In genomic region chr13:113327766-113328391, GRCh38 we compare ENCODE assay signal across 1 cellular context.
TF ChIP-seq lines count a peak whose summit lies in the region.

No MANE protein-coding gene starts in this region.

TF ChIP-seq in IMR-90, 13 proteins besides CTCF, POLR2A, EP300 and RAD21:
- no peak for TF ChIP-seq CEBPB (IDR thresholded peaks at IDR 0.05; ENCODE audit: low read depth, low read length)
- no peak for TF ChIP-seq BHLHE40 (IDR thresholded peaks at IDR 0.05; ENCODE audit: low read depth, low read length)
- no peak for TF ChIP-seq NFE2L2 (IDR thresholded peaks at IDR 0.05; ENCODE audit: low read depth, low read length)
- no peak for TF ChIP-seq FOS (IDR thresholded peaks at IDR 0.05; ENCODE audit: low read depth, low read length)
- TF ChIP-seq MXI1 (IDR thresholded peaks at IDR 0.05; ENCODE audit: borderline replicate concordance, low read depth, low read length): no peak
- TF ChIP-seq MAFK (IDR thresholded peaks at IDR 0.05; ENCODE audit: low read depth, low read length): no peak
- TF ChIP-seq USF2 (IDR thresholded peaks at IDR 0.05; ENCODE audit: low read depth, low read length): no peak
- TF ChIP-seq SMC3 (IDR thresholded peaks at IDR 0.05; ENCODE audit: low read depth, low read length): no peak
- TF ChIP-seq, protein P1, sequence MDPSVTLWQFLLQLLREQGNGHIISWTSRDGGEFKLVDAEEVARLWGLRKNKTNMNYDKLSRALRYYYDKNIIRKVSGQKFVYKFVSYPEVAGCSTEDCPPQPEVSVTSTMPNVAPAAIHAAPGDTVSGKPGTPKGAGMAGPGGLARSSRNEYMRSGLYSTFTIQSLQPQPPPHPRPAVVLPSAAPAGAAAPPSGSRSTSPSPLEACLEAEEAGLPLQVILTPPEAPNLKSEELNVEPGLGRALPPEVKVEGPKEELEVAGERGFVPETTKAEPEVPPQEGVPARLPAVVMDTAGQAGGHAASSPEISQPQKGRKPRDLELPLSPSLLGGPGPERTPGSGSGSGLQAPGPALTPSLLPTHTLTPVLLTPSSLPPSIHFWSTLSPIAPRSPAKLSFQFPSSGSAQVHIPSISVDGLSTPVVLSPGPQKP (IDR thresholded peaks at IDR 0.05; ENCODE audit: borderline replicate concordance, low read depth, low read length): no peak
- TF ChIP-seq CHD1 (IDR thresholded peaks at IDR 0.05; ENCODE audit: low read depth, low read length): no peak
- no peak for TF ChIP-seq RFX5 (IDR thresholded peaks at IDR 0.05; ENCODE audit: low read depth, low read length)
- no peak for TF ChIP-seq MAZ (IDR thresholded peaks at IDR 0.05; ENCODE audit: borderline replicate concordance, low read depth, low read length)
- no peak for TF ChIP-seq RCOR1 (IDR thresholded peaks at IDR 0.05; ENCODE audit: insufficient replicate concordance, low read length)
